10 cellular contexts compared by ENCODE assay signal in the genomic region with DNA sequence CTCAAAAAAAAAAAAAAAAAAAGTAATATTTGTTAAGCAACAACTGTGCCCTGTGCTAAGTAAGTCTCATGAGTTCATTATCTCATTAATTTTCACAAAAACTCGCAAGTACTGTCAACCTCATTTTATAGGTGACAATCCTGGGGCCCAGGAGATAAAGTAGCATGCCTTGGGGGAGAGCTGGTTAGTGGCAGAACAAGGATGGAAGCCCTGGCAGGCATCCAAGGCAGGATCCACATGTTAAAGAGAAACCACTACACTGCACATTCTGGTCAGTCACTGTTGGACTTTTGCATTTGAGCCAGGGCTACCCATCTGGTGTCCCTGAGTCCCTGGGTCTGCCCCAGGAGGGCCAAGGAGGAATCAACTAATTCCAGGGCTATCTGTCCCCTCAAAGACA. TPM values are rescaled to one million over a fixed set of nuclear protein-coding genes. Genes with fewer than 3 reads are reported as not detected.
DNase-seq lines count a peak whose midpoint lies in the region; FAIRE-seq and TF ChIP-seq lines count a peak whose summit lies in the region.
"Had no signal": no experiment of that assay in that cellular context is flagged by ENCODE, and none has a peak within 500 bp of the region (broad histone marks: within the 10 kb centered on the region; RNA-seq: fewer than 3 reads in every experiment).

No MANE protein-coding gene starts in this region.

- H3K4me3 Mint-ChIP-seq in activated CD4-positive, alpha-beta T cell treated with anti-CD3 and anti-CD28 coated beads, Interleukin-2, amount 10 ng/mL, durations not matched to agents 24 days and 14 days = no peak overlapping the region
- H3K4me3 Mint-ChIP-seq: activated T-cell treated with anti-CD3 and anti-CD28 coated beads, Interleukin-2, amount 50 U/mL, for 4 hours had no signal

- in situ Hi-C loops in GM13977 (cut with MboI; ENCODE audit: low pct_unique_long_range_greater_than_20kb, low sequenced_read_pairs, unreplicated experiment) = no loop called here

- peak overlapping the region; percentile 74 for H3K27ac Mint-ChIP-seq in activated CD4-positive, alpha-beta T cell treated with anti-CD3 and anti-CD28 coated beads, Interleukin-2, amount 10 ng/mL, durations not matched to agents 24 days and 14 days

- DNase-seq in activated CD4-positive, alpha-beta T cell treated with anti-CD3 and anti-CD28 coated beads, Interleukin-2, amount 10 ng/mL, durations not matched to agents 24 days and 14 days = no peak
- no peak for DNase-seq in activated CD4-positive, alpha-beta T cell treated with anti-CD3 and anti-CD28 coated beads, Interleukin-2, amount 50 U/mL, for 4 hours
- DNase-seq in SJCRH30 (peak; percentile 53 to 71), fibroblast of mammary gland (ENCODE audit: low read depth) (peak; percentile 51), small intestine (no peak), retina (no peak), GM13977 (ENCODE audit: low spot score) (no peak)
- DNase-seq in activated CD4-positive, CD25-positive, alpha-beta regulatory T cell treated with anti-CD3 and anti-CD28 coated beads, Interleukin-2, amount 50 U/mL, for 72 hours = no peak
- DNase-seq: activated T-cell treated with anti-CD3 and anti-CD28 coated beads, Interleukin-2, amount 50 U/mL, for 4 hours; NCI-H187 treated with DMSO at 0.1 percent for 48 hours had no signal

- no peaks in the 10 kb centered on the region for H3K9me3 Mint-ChIP-seq in activated CD4-positive, alpha-beta T cell treated with anti-CD3 and anti-CD28 coated beads, Interleukin-2, amount 10 ng/mL, durations not matched to agents 24 days and 14 days
- H3K9me3 Mint-ChIP-seq: activated T-cell treated with anti-CD3 and anti-CD28 coated beads, Interleukin-2, amount 50 U/mL, for 4 hours had no signal

- no peak for FAIRE-seq in small intestine (lab: Jason Lieb, UNC)

- H3K4me1 Mint-ChIP-seq in activated CD4-positive, alpha-beta T cell treated with anti-CD3 and anti-CD28 coated beads, Interleukin-2, amount 10 ng/mL, durations not matched to agents 24 days and 14 days = peaks cover 74% of the 10 kb centered on the region

- no peaks in the 10 kb centered on the region for H3K36me3 Mint-ChIP-seq in activated CD4-positive, alpha-beta T cell treated with anti-CD3 and anti-CD28 coated beads, Interleukin-2, amount 10 ng/mL, durations not matched to agents 24 days and 14 days (ENCODE audit: low read depth)

- no peak for TF ChIP-seq CTCF in fibroblast of mammary gland (conservative IDR thresholded peaks at IDR 0.05; ENCODE audit: control insufficient read depth, insufficient read depth, low read depth, low read length)
- no peak for TF ChIP-seq CTCF in GM13977 (IDR thresholded peaks at IDR 0.05; ENCODE audit: extremely low read depth, insufficient read depth, missing control alignments)

- H3K36me3 ChIP-seq in SJCRH30 (no peaks in the 10 kb centered on the region), small intestine (ENCODE audit: control insufficient read depth in 2 of 2, insufficient read depth in 2 of 2, low read length in 2 of 2) (no peaks in the 10 kb centered on the region)

- H3K4me1 ChIP-seq in SJCRH30 = peaks cover 11% of the 10 kb centered on the region
- H3K4me1 ChIP-seq in small intestine (ENCODE audit: control insufficient read depth in 2 of 2, insufficient read depth in 1 of 2, low read depth in 1 of 2, low read length in 1 of 2) = peaks cover 5 to 8% of the 10 kb centered on the region in 2 donors

- H3K9me3 ChIP-seq in SJCRH30 (replicated peaks) (peaks cover 10% of the 10 kb centered on the region), small intestine (ENCODE audit: control insufficient read depth, low read depth) (no peaks in the 10 kb centered on the region)

- H3K27me3 ChIP-seq in SJCRH30 = no peaks in the 10 kb centered on the region
- no peaks in the 10 kb centered on the region for H3K27me3 ChIP-seq in small intestine (ENCODE audit: control insufficient read depth in 2 of 2, insufficient read depth in 2 of 2, low read length in 2 of 2)

- H3K27me3 Mint-ChIP-seq in activated CD4-positive, alpha-beta T cell treated with anti-CD3 and anti-CD28 coated beads, Interleukin-2, amount 10 ng/mL, durations not matched to agents 24 days and 14 days = no peaks in the 10 kb centered on the region

- H3K27ac ChIP-seq in SJCRH30 (no peak overlapping the region), small intestine (ENCODE audit: low read depth in 1 of 2, low read length in 1 of 2) (peak overlapping the region; percentile 1 to 14)

- H3K4me3 ChIP-seq in SJCRH30 (no peak overlapping the region), fibroblast of mammary gland (ENCODE audit: control insufficient read depth, low read depth, low read length) (no peak overlapping the region), small intestine (ENCODE audit: low read depth in 1 of 2, low read length in 2 of 2) (no peak overlapping the region)

- WGBS in small intestine, 3 donors = 25 to 49% (median 45%) methylated on average over 1 of the region's 1 CpG

- intact Hi-C loops in activated CD4-positive, alpha-beta T cell treated with anti-CD3 and anti-CD28 coated beads, Interleukin-2, amount 10 ng/mL, durations not matched to agents 24 days and 14 days (cut with micrococcal nuclease) = no loop called here

RNA-seq across cellular contexts. Expression of a gene that starts 54.6 kb away (rescaled TPM):
- 92.8 and 93.1 TPM in 2 replicates for total RNA-seq in activated CD4-positive, alpha-beta T cell treated with anti-CD3 and anti-CD28 coated beads, Interleukin-2, amount 10 ng/mL, durations not matched to agents 24 days and 14 days
- 5.1 and 5.6 TPM in 2 replicates for total RNA-seq in SJCRH30 (2014; rRNA removed; shearing (Covaris generic))
- 10 to 100 TPM; 62.1 to 98.9 (median 98.8) TPM for polyA plus RNA-seq in small intestine

Comparison
In these comparisons a context has a peak if more than half of its experiments do, and no peak if none do; other contexts are left out.
1. DNase-seq: peak in SJCRH30 (2 of 2) and fibroblast of mammary gland (single experiment); none in activated CD4-positive, alpha-beta T cell treated with anti-CD3 and anti-CD28 coated beads, Interleukin-2, amount 10 ng/mL, durations not matched to agents 24 days and 14 days (single experiment), activated CD4-positive, alpha-beta T cell treated with anti-CD3 and anti-CD28 coated beads, Interleukin-2, amount 50 U/mL, for 4 hours (0 of 2), small intestine (single experiment), activated CD4-positive, CD25-positive, alpha-beta regulatory T cell treated with anti-CD3 and anti-CD28 coated beads, Interleukin-2, amount 50 U/mL, for 72 hours (single experiment), retina (single experiment) and GM13977 (single experiment).
2. RNA of a gene that starts 54.6 kb away (total RNA-seq): 92.8 to 93.1 TPM in activated CD4-positive, alpha-beta T cell treated with anti-CD3 and anti-CD28 coated beads, Interleukin-2, amount 10 ng/mL, durations not matched to agents 24 days and 14 days; 5.1 to 5.6 TPM in SJCRH30; every median in the first group is over 10 times any median in the second.